Comparison of ENCODE assay signal across 25 cellular contexts in the genomic region with DNA sequence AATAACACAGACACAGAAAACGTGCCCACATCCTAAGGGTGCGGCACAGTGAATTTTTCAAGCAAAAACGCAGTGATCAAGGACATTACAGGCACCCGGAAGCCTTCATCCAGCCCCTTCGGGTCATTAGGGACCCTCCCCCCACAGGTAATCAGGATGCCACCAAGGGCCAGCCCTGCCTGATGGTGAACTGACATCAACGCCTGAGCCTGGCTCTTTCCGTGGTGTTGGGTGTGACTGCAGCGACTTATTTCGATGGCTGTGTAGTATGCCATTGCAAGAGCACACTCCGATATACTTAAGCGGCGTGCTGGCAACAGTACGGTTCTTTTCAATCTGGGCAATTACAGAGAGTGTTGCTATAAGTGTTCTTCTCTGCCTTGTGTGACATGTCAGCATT.
DNase-seq lines count a peak whose midpoint lies in the region; ATAC-seq and TF ChIP-seq lines count a peak whose summit lies in the region.
"Had no signal": no experiment of that assay in that cellular context is flagged by ENCODE, and none has a peak within 500 bp of the region (broad histone marks: within the 10 kb centered on the region; RNA-seq: fewer than 3 reads in every experiment).

No MANE protein-coding gene starts in this region.

- H3K9me3 ChIP-seq in BLaER1 (no peaks in the 10 kb centered on the region), endodermal cell (ENCODE audit: control insufficient read depth, low read length) (no peaks in the 10 kb centered on the region), mesenchymal stem cell (ENCODE audit: control insufficient read depth, low read length) (no peaks in the 10 kb centered on the region), spleen (peaks cover 0 to 7% (median 2%) of the 10 kb centered on the region in 8 donors)
- H3K9me3 ChIP-seq: A549 had no signal

- H3K4me2 ChIP-seq in BLaER1 (peak overlapping the region; percentile 76), mesenchymal stem cell (ENCODE audit: low read length, poor library complexity, severe bottlenecking) (no peak overlapping the region)
- H3K4me2 ChIP-seq: A549 had no signal

- H3K9ac ChIP-seq in BLaER1, result no peak overlapping the region
- no peak overlapping the region for H3K9ac ChIP-seq in endodermal cell (ENCODE audit: extremely low read depth, low read length, poor library complexity, severe bottlenecking)
- no peak overlapping the region for H3K9ac ChIP-seq in mesenchymal stem cell (ENCODE audit: low read length)

- H3K27me3 Mint-ChIP-seq in endodermal cell (ENCODE audit: insufficient read depth), result peaks cover 3% of the 10 kb centered on the region
- H3K27me3 Mint-ChIP-seq: B cell; CD4-positive, alpha-beta memory T cell; CD4-positive, CD25-positive, alpha-beta regulatory T cell; CD8-positive, alpha-beta memory T cell had no signal

- H3K27me3 ChIP-seq in BLaER1 (no peaks in the 10 kb centered on the region), endodermal cell (ENCODE audit: control insufficient read depth, insufficient read depth, low read length, poor library complexity, severe bottlenecking) (no peaks in the 10 kb centered on the region), mesenchymal stem cell (ENCODE audit: control insufficient read depth in 1 of 2, insufficient read depth in 1 of 2, low read length in 2 of 2) (no peaks in the 10 kb centered on the region), spleen (replicated peaks in 1 of 7) (no peaks in the 10 kb centered on the region)

- no peak overlapping the region for H3K18ac ChIP-seq in mesenchymal stem cell (ENCODE audit: low read depth in 1 of 2, low read length in 2 of 2)

- intact Hi-C loops in spleen (cut with DNase I; ENCODE audit: low total_unique reads), result no loop called here

- H3K4me3 ChIP-seq in BLaER1, result no peak overlapping the region
- H3K4me3 ChIP-seq in endodermal cell (ENCODE audit: low read length), result no peak overlapping the region
- H3K4me3 ChIP-seq in mesenchymal stem cell (ENCODE audit: insufficient read depth in 1 of 2, low read depth in 1 of 2, low read length in 2 of 2), result no peak overlapping the region
- H3K4me3 ChIP-seq in spleen, result no peak overlapping the region
- H3K4me3 ChIP-seq: A549, GM12878 had no signal

- no peak overlapping the region for H4K91ac ChIP-seq in mesenchymal stem cell (ENCODE audit: low read length)

- H3K9me3 Mint-ChIP-seq in endodermal cell, result no peaks in the 10 kb centered on the region

- ATAC-seq in GM18867 (IDR thresholded peaks at IDR 0.05; ENCODE audit: unreplicated experiment), result no peak
- ATAC-seq: A549, GM12878 had no signal

- peak overlapping the region; percentile 31 for H2AFZ ChIP-seq in mesenchymal stem cell (ENCODE audit: low read depth, low read length)

- no peak overlapping the region for H3K4me3 Mint-ChIP-seq in endodermal cell
- H3K4me3 Mint-ChIP-seq: B cell; CD14-positive monocyte; CD4-positive, alpha-beta memory T cell; CD4-positive, CD25-positive, alpha-beta regulatory T cell; CD8-positive, alpha-beta memory T cell had no signal

- H3K27ac Mint-ChIP-seq in endodermal cell, result no peak overlapping the region
- H3K27ac Mint-ChIP-seq: B cell; CD14-positive monocyte; CD4-positive, alpha-beta memory T cell; CD4-positive, CD25-positive, alpha-beta regulatory T cell; CD8-positive, alpha-beta memory T cell had no signal

- WGBS in endodermal cell (ENCODE audit: insufficient coverage in 1 of 2, insufficient read length in 1 of 2), 2 experiments, result 95 to 97% methylated on average over 12 to 13 of the region's 13 CpGs
- WGBS in mesenchymal stem cell, result 84% methylated on average over 13 of the region's 13 CpGs
- 81 to 91% (median 85%) methylated on average over 11 to 13 of the region's 13 CpGs for WGBS in spleen, 5 donors

- H3K4me1 Mint-ChIP-seq in endodermal cell, result peaks cover 4% of the 10 kb centered on the region
- H3K4me1 Mint-ChIP-seq: B cell; CD14-positive monocyte; CD4-positive, alpha-beta memory T cell; CD4-positive, CD25-positive, alpha-beta regulatory T cell; CD8-positive, alpha-beta memory T cell had no signal

- H3K4ac ChIP-seq in mesenchymal stem cell (ENCODE audit: low read depth in 1 of 2, low read length in 2 of 2), result no peak overlapping the region

- H3K36me3 ChIP-seq in BLaER1, result no peaks in the 10 kb centered on the region
- H3K36me3 ChIP-seq in endodermal cell (ENCODE audit: control insufficient read depth, insufficient read depth, low read length), result no peaks in the 10 kb centered on the region
- no peaks in the 10 kb centered on the region for H3K36me3 ChIP-seq in mesenchymal stem cell (ENCODE audit: control insufficient read depth in 1 of 2, insufficient read depth in 2 of 2, low read depth in 1 of 2, low read length in 2 of 2)
- H3K36me3 ChIP-seq in spleen, result no peaks in the 10 kb centered on the region

- H2BK15ac ChIP-seq in mesenchymal stem cell (ENCODE audit: low read depth, poor library complexity, severe bottlenecking), result no peak overlapping the region

- no peak for TF ChIP-seq POLR2A in spleen (IDR thresholded peaks at IDR 0.05)

- H2BK5ac ChIP-seq in mesenchymal stem cell (ENCODE audit: low read depth, low read length, poor library complexity, severe bottlenecking), result no peak overlapping the region

- no peaks in the 10 kb centered on the region for H3K36me3 Mint-ChIP-seq in endodermal cell (ENCODE audit: low read depth)
- H3K36me3 Mint-ChIP-seq: CD14-positive monocyte; CD4-positive, alpha-beta memory T cell; CD4-positive, CD25-positive, alpha-beta regulatory T cell; CD8-positive, alpha-beta memory T cell had no signal

- no peak overlapping the region for H2BK120ac ChIP-seq in mesenchymal stem cell (ENCODE audit: low read depth, low read length)

- no peak overlapping the region for H2BK12ac ChIP-seq in mesenchymal stem cell (ENCODE audit: low read length in 2 of 2)

- no peaks in the 10 kb centered on the region for H3K79me1 ChIP-seq in mesenchymal stem cell (replicated peaks; ENCODE audit: low read length, poor library complexity, severe bottlenecking)

- peaks cover 42% of the 10 kb centered on the region for H3K4me1 ChIP-seq in BLaER1
- no peaks in the 10 kb centered on the region for H3K4me1 ChIP-seq in endodermal cell (ENCODE audit: control insufficient read depth, insufficient read depth, low read length)
- no peaks in the 10 kb centered on the region for H3K4me1 ChIP-seq in mesenchymal stem cell (ENCODE audit: control insufficient read depth, insufficient read depth, low read depth, low read length)
- no peaks in the 10 kb centered on the region for H3K4me1 ChIP-seq in spleen
- H3K4me1 ChIP-seq: A549 had no signal

- H2AK5ac ChIP-seq in mesenchymal stem cell (ENCODE audit: low read length, severe bottlenecking), result no peak overlapping the region

- no peak overlapping the region for H3K14ac ChIP-seq in mesenchymal stem cell (ENCODE audit: low read length in 2 of 2)

- no peak overlapping the region for H3K23ac ChIP-seq in mesenchymal stem cell (ENCODE audit: low read length in 2 of 2)

- H3K27ac ChIP-seq in BLaER1 (no peak overlapping the region), endodermal cell (ENCODE audit: low read depth, low read length) (no peak overlapping the region), mesenchymal stem cell (ENCODE audit: low read length, poor library complexity, severe bottlenecking) (no peak overlapping the region), spleen (no peak overlapping the region)
- H3K27ac ChIP-seq: 22Rv1, A549 had no signal

- H4K20me1 ChIP-seq in BLaER1, result no peaks in the 10 kb centered on the region

- no peak overlapping the region for H4K8ac ChIP-seq in mesenchymal stem cell (ENCODE audit: low read length)

- no peak for TF ChIP-seq CTCF in endodermal cell (conservative IDR thresholded peaks at IDR 0.05)
- TF ChIP-seq CTCF in spleen (IDR thresholded peaks at IDR 0.05 in 8 of 11, conservative IDR thresholded peaks at IDR 0.05 in 3 of 11), result no peak

- DNase-seq in endodermal cell (peak; percentile 32), mesenchymal stem cell (no peak), spleen (peak; percentile 47), HPDE6-E6E7 (ENCODE audit: extremely low spot score) (no peak)
- DNase-seq in activated CD4-positive, alpha-beta T cell treated with anti-CD3 and anti-CD28 coated beads, Interleukin-2, amount 50 U/mL, for 48 hours, result no peak
- DNase-seq: AML-193; C1 segment of cervical spinal cord; CD4-positive, alpha-beta memory T cell; CD4-positive, CD25-positive, alpha-beta regulatory T cell; CD8-positive, alpha-beta memory T cell; COR-L47; DMS 273 treated with DMSO at 0.1 percent for 48 hours; DMS153; DMS53; DMS79; DND-41; EL; GDM1 had no signal

Comparison
In these comparisons a context has a peak if more than half of its experiments do, and no peak if none do; other contexts are left out.
1. DNase-seq: peak in endodermal cell (single experiment) and spleen (single experiment); none in mesenchymal stem cell (single experiment), activated CD4-positive, alpha-beta T cell treated with anti-CD3 and anti-CD28 coated beads, Interleukin-2, amount 50 U/mL, for 48 hours (0 of 2) and HPDE6-E6E7 (single experiment).